Comparison of ENCODE assay signal across 1 cellular context in the genomic region with DNA sequence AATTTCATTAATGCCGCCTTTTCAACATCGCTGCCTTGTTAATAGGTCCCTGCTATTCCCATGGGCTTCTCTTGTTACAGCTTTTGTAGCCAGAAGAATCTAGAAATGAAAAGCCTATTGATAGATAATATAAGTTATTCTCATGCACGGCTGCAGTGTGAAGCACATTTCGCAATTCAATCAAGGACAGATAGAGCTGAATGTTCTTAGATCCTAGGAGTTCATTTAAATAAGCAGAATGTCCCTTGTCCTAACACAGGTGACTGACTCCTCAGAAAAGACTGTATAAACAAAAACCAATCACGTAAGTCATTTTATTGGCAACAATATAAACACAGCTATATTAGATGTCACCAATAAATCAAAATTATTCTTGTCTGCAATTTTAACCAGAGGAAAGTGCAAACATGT.
TF ChIP-seq lines count a peak whose summit lies in the region.

No MANE protein-coding gene starts in this region.

TF ChIP-seq in SK-N-SH, 30 proteins besides CTCF, POLR2A, EP300 and RAD21 (continued from another document):
- TF ChIP-seq GATA2 (CRISPR knock-in tag; IDR thresholded peaks at IDR 0.05) (no peak), POLR2AphosphoS5 (IDR thresholded peaks at IDR 0.05; ENCODE audit: low read depth, low read length) (no peak), TEAD4 (IDR thresholded peaks at IDR 0.05; ENCODE audit: borderline replicate concordance, insufficient read depth) (no peak), FOXM1 (IDR thresholded peaks at IDR 0.05; ENCODE audit: low read depth) (no peak), YY1 (IDR thresholded peaks at IDR 0.05; ENCODE audit: low read depth) (no peak), MXI1 (IDR thresholded peaks at IDR 0.05; ENCODE audit: low read depth, low read length) (no peak), GABPA (IDR thresholded peaks at IDR 0.05; ENCODE audit: low read depth) (no peak)
